Comparison of ENCODE assay signal across 8 cellular contexts in the genomic region with DNA sequence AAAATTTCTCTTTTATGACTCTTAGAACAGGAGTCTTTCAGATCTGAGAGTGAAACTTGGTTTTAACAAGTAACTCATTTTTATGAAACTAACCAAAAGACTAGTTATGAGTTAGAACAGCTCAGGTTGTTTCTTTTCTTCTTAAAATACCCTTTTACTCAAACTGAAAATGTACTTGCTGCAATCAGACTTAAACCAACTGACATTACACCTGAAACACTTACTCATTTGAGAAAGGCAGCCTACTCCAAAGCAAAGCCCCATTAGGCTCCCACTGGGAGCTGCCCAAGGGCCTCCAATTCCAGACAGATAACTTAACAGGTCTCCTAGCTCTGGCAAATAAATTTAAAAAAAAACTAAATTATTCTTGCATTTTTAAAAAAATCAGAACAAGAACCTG. TPM values are rescaled to one million over a fixed set of nuclear protein-coding genes. Genes with fewer than 3 reads are reported as not detected.
DNase-seq lines count a peak whose midpoint lies in the region; ATAC-seq and TF ChIP-seq lines count a peak whose summit lies in the region.

No MANE protein-coding gene starts in this region.

- no peaks in the 10 kb centered on the region for H3K36me3 Mint-ChIP-seq in nephron (ENCODE audit: low read depth)

- H3K27me3 ChIP-seq in ascending aorta, result no peaks in the 10 kb centered on the region

- H3K4me3 Mint-ChIP-seq in nephron, result peak overlapping the region; percentile 73 to 88 (median 82)

- no peaks in the 10 kb centered on the region for H3K36me3 ChIP-seq in ascending aorta

- TF ChIP-seq CTCF in ascending aorta (IDR thresholded peaks at IDR 0.05) (no peak), nephron (IDR thresholded peaks at IDR 0.05; ENCODE audit: unreplicated experiment in 3 of 3) (no peak)

- peak overlapping the region; percentile 96 to 100 for H3K27ac ChIP-seq in ascending aorta

- H3K9me3 ChIP-seq in ascending aorta, result no peaks in the 10 kb centered on the region

- H3K9me3 Mint-ChIP-seq in nephron, result no peaks in the 10 kb centered on the region

- peaks cover 0 to 30% of the 10 kb centered on the region in 2 donors for H3K4me1 ChIP-seq in ascending aorta

- peak overlapping the region; percentile 74 to 79 for H3K4me3 ChIP-seq in ascending aorta

- peak; percentile 72 for DNase-seq in activated effector memory CD4-positive, alpha-beta T cell treated with anti-CD3 and anti-CD28 coated beads, Interleukin-2, amount 50 U/mL, for 16 hours
- DNase-seq in activated effector memory CD4-positive, alpha-beta T cell treated with Interleukin-2 at 50 U/mL for 16 hours, result no peak
- DNase-seq in ascending aorta (ENCODE audit: low spot score in 2 of 2) (no peak), DMS53 (lab: John Stamatoyannopoulos, UW) (no peak), SKM-1 treated with dmso at 0.1 percent for 144 hours (lab: John Stamatoyannopoulos, UW; ENCODE audit: unreplicated experiment) (no peak), cortex of kidney (lab: John Stamatoyannopoulos, UW) (no peak)

- ATAC-seq in HG03175 (IDR thresholded peaks at IDR 0.05; ENCODE audit: unreplicated experiment), result peak; percentile 38

- peak overlapping the region in 1 of 3 experiments; percentile 35 for H3K27ac Mint-ChIP-seq in nephron

- H3K27me3 Mint-ChIP-seq in nephron (ENCODE audit: low read depth), result peaks cover 22% of the 10 kb centered on the region

- H3K4me1 Mint-ChIP-seq in nephron, result peaks cover 50% of the 10 kb centered on the region

- intact Hi-C loops in ascending aorta (cut with DNase I), result loop anchor here (5.0 to 10.0 kb wide), 2 partner anchors 71 to 1382 kb away; a partner anchor contains a TSS

RNA-seq across cellular contexts. Expression of a gene that starts 3.6 kb away (rescaled TPM):
- total RNA-seq in ascending aorta, result 65.1 TPM
